ENCODE assay signal across 11 cellular contexts in the genomic region with DNA sequence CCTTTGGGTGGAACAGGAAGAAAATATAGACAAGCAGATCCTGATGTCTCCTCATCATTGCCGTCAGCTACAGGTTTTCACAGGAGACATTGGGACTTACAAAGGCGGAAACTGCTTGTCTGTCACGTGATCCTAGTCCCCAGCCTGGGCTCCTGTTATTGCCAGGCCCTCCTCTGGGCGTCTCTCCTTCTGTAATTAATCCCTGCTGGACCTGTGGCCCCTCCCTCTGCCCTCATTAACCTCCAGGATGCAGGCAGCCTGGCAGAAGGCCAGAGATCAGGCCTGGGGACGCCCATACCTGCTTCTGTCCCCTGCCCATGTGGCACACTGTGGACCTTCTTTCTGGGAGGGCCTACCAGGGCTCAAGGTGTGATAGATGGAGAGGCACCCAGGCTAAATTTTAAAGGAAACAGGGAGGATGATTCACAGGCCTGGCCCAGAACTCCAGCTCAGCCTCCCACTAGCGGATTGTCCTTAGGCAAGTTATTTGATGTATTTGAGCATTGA. TPM values are rescaled to one million over a fixed set of nuclear protein-coding genes. Genes with fewer than 3 reads are reported as not detected.
DNase-seq lines count a peak whose midpoint lies in the region; ATAC-seq and TF ChIP-seq lines count a peak whose summit lies in the region.
"Had no signal": no experiment of that assay in that cellular context is flagged by ENCODE, and none has a peak within 500 bp of the region (broad histone marks: within the 10 kb centered on the region; RNA-seq: fewer than 3 reads in every experiment).

No MANE protein-coding gene starts in this region.

- no peak overlapping the region for H3K9ac ChIP-seq in fibroblast of lung (ENCODE audit: insufficient read depth, low read length)

- H3K4me1 Mint-ChIP-seq in activated naive CD8-positive, alpha-beta T cell (ENCODE audit: low read depth) = peaks cover 84% of the 10 kb centered on the region
- peaks cover 67% of the 10 kb centered on the region for H3K4me1 Mint-ChIP-seq in activated naive CD8-positive, alpha-beta T cell treated with anti-CD3 and anti-CD28 coated beads for 36 hours

- H3K4me3 ChIP-seq in Panc1 (ENCODE audit: low read depth in 2 of 2, low read length in 2 of 2) = no peak overlapping the region
- H3K4me3 ChIP-seq in fibroblast of lung (replicated peaks in 1 of 4; ENCODE audit: control extremely low read depth in 1 of 4, insufficient read depth in 1 of 4, low read depth in 3 of 4, low read length in 4 of 4) = no peak overlapping the region
- no peak overlapping the region for H3K4me3 ChIP-seq in upper lobe of right lung

- in situ Hi-C loops in Panc1 (cut with HindIII; ENCODE audit: low pct_unique_long_range_greater_than_20kb, low sequenced_read_pairs) = no loop called here

- no peaks in the 10 kb centered on the region for H3K27me3 Mint-ChIP-seq in activated naive CD8-positive, alpha-beta T cell
- H3K27me3 Mint-ChIP-seq in activated naive CD8-positive, alpha-beta T cell treated with anti-CD3 and anti-CD28 coated beads for 36 hours = no peaks in the 10 kb centered on the region

- peak overlapping the region; percentile 96 for H3K27ac ChIP-seq in Panc1 (ENCODE audit: low read length)
- no peak overlapping the region for H3K27ac ChIP-seq in fibroblast of lung (ENCODE audit: insufficient read depth, low read length)
- H3K27ac ChIP-seq in upper lobe of right lung = no peak overlapping the region
- H3K27ac ChIP-seq: C4-2B had no signal

- CTCF ChIA-PET in Panc1 (lab: Charles Lee) = interaction anchor here (0.9 kb wide), 1 partner anchor 28 kb away, joined by 5 read pairs; no protein-coding TSS in a partner anchor

- H3K9me3 Mint-ChIP-seq in activated naive CD8-positive, alpha-beta T cell (ENCODE audit: low read depth) = no peaks in the 10 kb centered on the region
- H3K9me3 Mint-ChIP-seq in activated naive CD8-positive, alpha-beta T cell treated with anti-CD3 and anti-CD28 coated beads for 36 hours = no peaks in the 10 kb centered on the region

- H4K20me1 ChIP-seq in fibroblast of lung (ENCODE audit: control insufficient read depth, extremely low read depth, insufficient read depth, low read length) = no peaks in the 10 kb centered on the region

- peaks cover 23% of the 10 kb centered on the region for H3K79me2 ChIP-seq in fibroblast of lung (ENCODE audit: control insufficient read depth, insufficient read depth, low read length)

- H3K36me3 ChIP-seq in Panc1 (ENCODE audit: control insufficient read depth, insufficient read depth, low read length) = no peaks in the 10 kb centered on the region; the same call in 1 of the 2 replicates
- H3K36me3 ChIP-seq in fibroblast of lung (ENCODE audit: control insufficient read depth, insufficient read depth, low read length) = peaks cover 6% of the 10 kb centered on the region
- peaks cover 10% of the 10 kb centered on the region for H3K36me3 ChIP-seq in upper lobe of right lung

- intact Hi-C loops in Panc1 (cut with micrococcal nuclease; ENCODE audit: unreplicated experiment) (no loop called here), upper lobe of right lung (cut with DNase I) (no loop called here)

- H3K27ac Mint-ChIP-seq in activated naive CD8-positive, alpha-beta T cell = peak overlapping the region; percentile 58
- no peak overlapping the region for H3K27ac Mint-ChIP-seq in activated naive CD8-positive, alpha-beta T cell treated with anti-CD3 and anti-CD28 coated beads for 36 hours

- no peaks in the 10 kb centered on the region for H3K27me3 ChIP-seq in Panc1 (ENCODE audit: control insufficient read depth, insufficient read depth, low read length)
- H3K27me3 ChIP-seq in fibroblast of lung (ENCODE audit: control insufficient read depth, insufficient read depth, low read length) = no peaks in the 10 kb centered on the region
- no peaks in the 10 kb centered on the region for H3K27me3 ChIP-seq in upper lobe of right lung

- POLR2A ChIA-PET in Panc1 (lab: Charles Lee) = interaction anchor here (0.6 kb wide), 1 partner anchor 24 kb away, joined by 16 read pairs; no protein-coding TSS in a partner anchor

- no peak overlapping the region for H2AFZ ChIP-seq in fibroblast of lung (ENCODE audit: low read length)

- H3K9me3 ChIP-seq in Panc1 (ENCODE audit: control insufficient read depth, insufficient read depth, low read depth, low read length) (no peaks in the 10 kb centered on the region), fibroblast of lung (ENCODE audit: control insufficient read depth, insufficient read depth, low read depth, low read length) (no peaks in the 10 kb centered on the region), upper lobe of right lung (no peaks in the 10 kb centered on the region)

- H3K4me3 Mint-ChIP-seq in activated naive CD8-positive, alpha-beta T cell = peak overlapping the region; percentile 42
- no peak overlapping the region for H3K4me3 Mint-ChIP-seq in activated naive CD8-positive, alpha-beta T cell treated with anti-CD3 and anti-CD28 coated beads for 36 hours

- ATAC-seq in Panc1 (no peak), upper lobe of right lung (no peak), HG02759 (IDR thresholded peaks at IDR 0.05; ENCODE audit: unreplicated experiment) (no peak), GM21825 (IDR thresholded peaks at IDR 0.05; ENCODE audit: unreplicated experiment) (no peak)

- no peak for DNase-seq in activated naive CD8-positive, alpha-beta T cell treated with anti-CD3 and anti-CD28 coated beads for 36 hours
- DNase-seq in Panc1 (ENCODE audit: low read depth, low spot score) (no peak), fibroblast of lung (ENCODE audit: low read depth in 2 of 2) (peak in 1 of 2 donors; percentile 26), upper lobe of right lung (peak; percentile 47), NCI-H1105 (lab: John Stamatoyannopoulos, UW) (no peak)

- peaks cover 2% of the 10 kb centered on the region for H3K36me3 Mint-ChIP-seq in activated naive CD8-positive, alpha-beta T cell
- H3K36me3 Mint-ChIP-seq in activated naive CD8-positive, alpha-beta T cell treated with anti-CD3 and anti-CD28 coated beads for 36 hours = peaks cover 25% of the 10 kb centered on the region

- TF ChIP-seq CTCF in Panc1 (IDR thresholded peaks at IDR 0.05) = no peak
- TF ChIP-seq CTCF in fibroblast of lung (conservative IDR thresholded peaks at IDR 0.05 in 1 of 2, IDR thresholded peaks at IDR 0.05 in 1 of 2; ENCODE audit: low read depth in 1 of 2, low read length in 2 of 2) = no peak
- TF ChIP-seq CTCF in upper lobe of right lung (IDR thresholded peaks at IDR 0.05) = no peak

- BruUV-seq in Panc1 (replicated peaks; lab: Mats Ljungman, UMichigan) = no TSS peak

- H3K4me1 ChIP-seq in Panc1 (ENCODE audit: control insufficient read depth, insufficient read depth, low read length) = peaks cover 71% of the 10 kb centered on the region
- peaks cover 18% of the 10 kb centered on the region for H3K4me1 ChIP-seq in fibroblast of lung (ENCODE audit: control insufficient read depth, extremely low read depth, insufficient read depth, low read length)
- peaks cover 35% of the 10 kb centered on the region for H3K4me1 ChIP-seq in upper lobe of right lung

- H3K4me2 ChIP-seq in fibroblast of lung (ENCODE audit: extremely low read depth, insufficient read depth, low read length) = peak overlapping the region; percentile 9

RNA-seq across cellular contexts. Expression of a gene that starts 2.4 kb away (rescaled TPM):
- total RNA-seq in activated naive CD8-positive, alpha-beta T cell treated with anti-CD3 and anti-CD28 coated beads for 36 hours = 1 to 10 TPM; 1.2 to 1.6 TPM
- total RNA-seq in Panc1 (2021; ENCODE audit: unreplicated experiment) (0.72 TPM), fibroblast of lung (not detected in 2 replicates), upper lobe of right lung (not detected)
- polyA plus RNA-seq in Panc1 (2012; ENCODE audit: insufficient read length) = 1.2 TPM
- polyA plus RNA-seq in fibroblast of lung = 0.20 and 0.24 TPM in 2 replicates
- 0.55 and 0.76 TPM in 2 replicates for polyA plus RNA-seq in fibroblast of lung (2012)
- not detected in 2 replicates for polyA minus RNA-seq in fibroblast of lung (ENCODE audit: low replicate concordance)
- total RNA-seq: endothelial cell of umbilical vein had no signal
- polyA plus RNA-seq: endothelial cell of umbilical vein had no signal

RNA-seq across cellular contexts. Expression of a gene that starts 2.6 kb away (rescaled TPM):
- 100 to 1,000 TPM; 144 to 155 TPM for total RNA-seq in activated naive CD8-positive, alpha-beta T cell treated with anti-CD3 and anti-CD28 coated beads for 36 hours
- total RNA-seq in Panc1 (2021; ENCODE audit: unreplicated experiment) = 1,986 TPM
- 6,225 TPM for polyA plus RNA-seq in Panc1 (2012; ENCODE audit: insufficient read length)
- total RNA-seq in fibroblast of lung = 2,061 and 4,042 TPM in 2 replicates
- polyA plus RNA-seq in fibroblast of lung = 1,280 and 2,637 TPM in 2 replicates
- 5,317 and 10,273 TPM in 2 replicates for polyA plus RNA-seq in fibroblast of lung (2012)
- polyA minus RNA-seq in fibroblast of lung (ENCODE audit: low replicate concordance) = 895 and 1,329 TPM in 2 replicates
- 1,046 TPM for total RNA-seq in upper lobe of right lung

RNA-seq across cellular contexts. Expression of a gene that starts 7.2 kb away (rescaled TPM):
- total RNA-seq in activated naive CD8-positive, alpha-beta T cell treated with anti-CD3 and anti-CD28 coated beads for 36 hours = 10 to 100 TPM; 44.7 to 44.9 TPM
- 773 TPM for total RNA-seq in Panc1 (2021; ENCODE audit: unreplicated experiment)
- polyA plus RNA-seq in Panc1 (2012; ENCODE audit: insufficient read length) = 817 TPM
- total RNA-seq in fibroblast of lung = 85.3 and 287 TPM in 2 replicates
- 371 and 928 TPM in 2 replicates for polyA plus RNA-seq in fibroblast of lung
- polyA plus RNA-seq in fibroblast of lung (2012) = 543 and 1,139 TPM in 2 replicates
- polyA minus RNA-seq in fibroblast of lung (ENCODE audit: low replicate concordance) = 124 and 266 TPM in 2 replicates
- total RNA-seq in upper lobe of right lung = 377 TPM
- total RNA-seq: endothelial cell of umbilical vein had no signal

RNA-seq across cellular contexts. Expression of a gene that starts 10.7 kb away (rescaled TPM):
- total RNA-seq in activated naive CD8-positive, alpha-beta T cell treated with anti-CD3 and anti-CD28 coated beads for 36 hours = not detected
- total RNA-seq in Panc1 (2021; ENCODE audit: unreplicated experiment) (12.0 TPM), fibroblast of lung (1.8 and 6.8 TPM in 2 replicates), upper lobe of right lung (1.3 TPM)
- 10.0 TPM for polyA plus RNA-seq in Panc1 (2012; ENCODE audit: insufficient read length)
- polyA plus RNA-seq in fibroblast of lung = 11.5 and 14.8 TPM in 2 replicates
- 13.0 and 17.9 TPM in 2 replicates for polyA plus RNA-seq in fibroblast of lung (2012)
- 18.6 and 45.0 TPM in 2 replicates for polyA minus RNA-seq in fibroblast of lung (ENCODE audit: low replicate concordance)
- total RNA-seq: activated CD8-positive, alpha-beta memory T cell treated with anti-CD3 and anti-CD28 coated beads for 36 hours had no signal

RNA-seq across cellular contexts. Expression of a gene that starts 27.3 kb away (rescaled TPM):
- under 1 TPM in 1 of 2 experiments, not detected in 1; 0.60 TPM for total RNA-seq in activated naive CD8-positive, alpha-beta T cell treated with anti-CD3 and anti-CD28 coated beads for 36 hours
- 6.2 TPM for total RNA-seq in Panc1 (2021; ENCODE audit: unreplicated experiment)
- 10.7 TPM for polyA plus RNA-seq in Panc1 (2012; ENCODE audit: insufficient read length)
- 1.5 and 3.6 TPM in 2 replicates for total RNA-seq in fibroblast of lung
- 4.8 and 10.3 TPM in 2 replicates for polyA plus RNA-seq in fibroblast of lung
- 10.9 and 22.6 TPM in 2 replicates for polyA plus RNA-seq in fibroblast of lung (2012)
- polyA minus RNA-seq in fibroblast of lung (ENCODE audit: low replicate concordance) = 4.8 TPM in 1 of 2 replicates, not detected in the other
- 5.6 TPM for total RNA-seq in upper lobe of right lung
